Comparison of ENCODE assay signal across 14 cellular contexts in genomic region chr12:45220961-45221360, GRCh38.
"Had no signal": no experiment of that assay in that cellular context is flagged by ENCODE, and none has a peak within 500 bp of the region (broad histone marks: within the 10 kb centered on the region; RNA-seq: fewer than 3 reads in every experiment).

No MANE protein-coding gene starts in this region.

- H3K27ac Mint-ChIP-seq: activated CD8-positive, alpha-beta memory T cell treated with anti-CD3 and anti-CD28 coated beads, Interleukin-2, amount 10 ng/mL, durations not matched to agents 7 days and 5 days; activated naive CD8-positive, alpha-beta T cell; activated T-cell treated with anti-CD3 and anti-CD28 coated beads, Interleukin-2, amount 50 U/mL, for 24 hours; endodermal cell; mesothelial cell of epicardium; stimulated activated naive CD8-positive, alpha-beta T cell treated with anti-CD3 and anti-CD28 coated beads, Interleukin-15, amount 100 ng/mL, for 72 hours had no signal

- H3K4me3 Mint-ChIP-seq: activated CD8-positive, alpha-beta memory T cell treated with anti-CD3 and anti-CD28 coated beads, Interleukin-2, amount 10 ng/mL, durations not matched to agents 7 days and 5 days; activated naive CD8-positive, alpha-beta T cell; activated T-cell treated with anti-CD3 and anti-CD28 coated beads, Interleukin-2, amount 50 U/mL, for 24 hours; endodermal cell; mesothelial cell of epicardium; stimulated activated naive CD8-positive, alpha-beta T cell treated with anti-CD3 and anti-CD28 coated beads, Interleukin-15, amount 100 ng/mL, for 72 hours had no signal

- DNase-seq: activated CD4-positive, alpha-beta T cell treated with anti-CD3 and anti-CD28 coated beads, Interleukin-2, amount 50 U/mL, for 48 hours; activated CD8-positive, alpha-beta memory T cell treated with anti-CD3 and anti-CD28 coated beads, Interleukin-2, amount 10 ng/mL, durations not matched to agents 7 days and 5 days; activated effector memory CD4-positive, alpha-beta T cell treated with anti-CD3 and anti-CD28 coated beads, Interleukin-2, amount 50 U/mL, for 16 hours; activated T-cell treated with anti-CD3 and anti-CD28 coated beads, Interleukin-2, amount 50 U/mL, for 24 hours; endodermal cell; kidney glomerular epithelial cell; stimulated activated CD4-positive, alpha-beta T cell treated with anti-CD3 and anti-CD28 coated beads, Interleukin-4, amount 100 ng/mL, for 1 hour; stimulated activated CD8-positive, alpha-beta memory T cell treated with anti-CD3 and anti-CD28 coated beads, Interleukin-4, amount 100 ng/mL, for 48 hours; stimulated activated naive CD8-positive, alpha-beta T cell treated with anti-CD3 and anti-CD28 coated beads, Interleukin-15, amount 100 ng/mL, for 72 hours had no signal

- H3K9me3 ChIP-seq: vagina had no signal

- H3K36me3 ChIP-seq: vagina had no signal

- H3K9me3 Mint-ChIP-seq: activated T-cell treated with anti-CD3 and anti-CD28 coated beads, Interleukin-2, amount 50 U/mL, for 24 hours; neural crest cell; stimulated activated naive CD8-positive, alpha-beta T cell treated with anti-CD3 and anti-CD28 coated beads, Interleukin-15, amount 100 ng/mL, for 72 hours had no signal

- ATAC-seq: activated CD4-positive, CD25-positive, alpha-beta regulatory T cell treated with anti-CD3 and anti-CD28 coated beads, Interleukin-2, amount 50 U/mL, for 24 hours; activated CD8-positive, alpha-beta memory T cell treated with anti-CD3 and anti-CD28 coated beads, Interleukin-2, amount 10 ng/mL, durations not matched to agents 7 days and 5 days; stimulated activated naive CD8-positive, alpha-beta T cell treated with anti-CD3 and anti-CD28 coated beads, Interleukin-15, amount 100 ng/mL, for 72 hours had no signal

- H3K27me3 ChIP-seq: vagina had no signal

- H3K27ac ChIP-seq: vagina had no signal

- H3K4me3 ChIP-seq: vagina had no signal

- H3K27me3 Mint-ChIP-seq: activated CD8-positive, alpha-beta memory T cell treated with anti-CD3 and anti-CD28 coated beads, Interleukin-2, amount 10 ng/mL, durations not matched to agents 7 days and 5 days; activated naive CD8-positive, alpha-beta T cell; activated T-cell treated with anti-CD3 and anti-CD28 coated beads, Interleukin-2, amount 50 U/mL, for 24 hours; stimulated activated naive CD8-positive, alpha-beta T cell treated with anti-CD3 and anti-CD28 coated beads, Interleukin-15, amount 100 ng/mL, for 72 hours had no signal
